In the genomic region with DNA sequence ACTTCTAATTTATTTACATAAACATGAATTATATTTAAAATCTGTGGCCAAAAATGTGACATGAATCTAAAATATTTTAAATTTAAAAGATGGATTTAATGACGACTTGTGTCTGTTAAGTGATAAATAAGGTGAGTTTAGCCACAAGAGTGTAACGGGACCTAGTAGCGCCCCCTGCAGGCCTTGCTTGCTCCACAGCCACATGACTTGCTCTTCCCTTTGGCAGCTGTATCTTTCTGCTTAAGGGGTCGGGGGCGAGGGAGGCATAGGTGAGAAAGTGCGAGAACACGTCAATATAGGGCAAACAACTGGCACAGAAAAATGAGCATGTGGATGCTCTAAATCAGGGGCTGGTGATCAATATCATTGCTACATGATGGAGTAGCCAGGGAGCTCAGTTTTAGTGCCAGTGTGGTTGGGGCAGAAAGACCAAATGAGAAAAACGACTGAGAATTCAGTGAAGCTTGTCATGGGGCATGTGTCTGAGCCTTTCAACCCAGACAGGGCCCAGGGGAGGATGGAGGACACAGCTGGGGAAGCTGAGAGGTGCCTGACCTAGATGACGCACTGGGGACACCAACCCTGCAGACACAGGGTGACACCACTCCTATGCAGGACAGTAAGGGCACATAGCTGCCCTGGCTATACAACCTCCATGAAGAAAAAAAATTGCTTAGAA, we compare ENCODE assay signal across 8 cellular contexts. TPM values are rescaled to one million over a fixed set of nuclear protein-coding genes. Genes with fewer than 3 reads are reported as not detected.
A peak's percentile ranks its signal among the peaks of the same experiment; 100 is the strongest.
DNase-seq lines count a peak whose midpoint lies in the region; ATAC-seq and TF ChIP-seq lines count a peak whose summit lies in the region.

No MANE protein-coding gene starts in this region.

- H3K4me3 Mint-ChIP-seq in naive thymus-derived CD4-positive, alpha-beta T cell, result no peak overlapping the region

- peak; percentile 89 for TF ChIP-seq CTCF in LNCAP (IDR thresholded peaks at IDR 0.05)

- no peaks in the 10 kb centered on the region for H3K9me3 ChIP-seq in effector memory CD4-positive, alpha-beta T cell (ENCODE audit: control insufficient read depth, low read length)
- no peaks in the 10 kb centered on the region for H3K9me3 ChIP-seq in naive thymus-derived CD4-positive, alpha-beta T cell (ENCODE audit: control insufficient read depth in 2 of 3, low read length in 3 of 3)

- no peaks in the 10 kb centered on the region for H3K9me3 Mint-ChIP-seq in naive thymus-derived CD4-positive, alpha-beta T cell

- ATAC-seq in naive thymus-derived CD4-positive, alpha-beta T cell, result peak; percentile 82
- no peak for ATAC-seq in GM19328 (IDR thresholded peaks at IDR 0.05; ENCODE audit: unreplicated experiment)

- no peaks in the 10 kb centered on the region for H3K4me1 ChIP-seq in effector memory CD4-positive, alpha-beta T cell (ENCODE audit: control insufficient read depth, insufficient read depth, low read length, poor library complexity, severe bottlenecking)
- no peaks in the 10 kb centered on the region for H3K4me1 ChIP-seq in naive thymus-derived CD4-positive, alpha-beta T cell (ENCODE audit: control insufficient read depth in 2 of 2, insufficient read depth in 2 of 2, low read length in 2 of 2)

- no peak overlapping the region for H3K27ac ChIP-seq in effector memory CD4-positive, alpha-beta T cell (ENCODE audit: insufficient read depth, low read length, poor library complexity, severe bottlenecking)
- H3K27ac ChIP-seq in naive thymus-derived CD4-positive, alpha-beta T cell (ENCODE audit: low read depth, low read length), result no peak overlapping the region

- H3K36me3 Mint-ChIP-seq in naive thymus-derived CD4-positive, alpha-beta T cell, result peaks cover 0 to 37% (median 12%) of the 10 kb centered on the region in 5 donors

- H3K4me1 Mint-ChIP-seq in naive thymus-derived CD4-positive, alpha-beta T cell, result peaks cover 0 to 2% (median 0%) of the 10 kb centered on the region in 7 donors

- peak overlapping the region in 3 of 9 donors; percentile 25 to 67 (median 40) for H3K27ac Mint-ChIP-seq in naive thymus-derived CD4-positive, alpha-beta T cell

- POLR2A ChIA-PET in naive thymus-derived CD4-positive, alpha-beta T cell (lab: Charles Lee), result no interaction called here

- CTCF ChIA-PET in naive thymus-derived CD4-positive, alpha-beta T cell (lab: Charles Lee), result interaction anchor here (0.6 to 4.4 kb wide), 5 partner anchors 9 to 351 kb away, joined by 3 to 40 read pairs (median 4); no protein-coding TSS in a partner anchor

- H3K4me3 ChIP-seq in effector memory CD4-positive, alpha-beta T cell (ENCODE audit: insufficient read depth, low read depth, low read length, poor library complexity, severe bottlenecking), result no peak overlapping the region
- no peak overlapping the region for H3K4me3 ChIP-seq in naive thymus-derived CD4-positive, alpha-beta T cell (ENCODE audit: low read length)

- intact Hi-C loops in naive thymus-derived CD4-positive, alpha-beta T cell (cut with micrococcal nuclease), result loop anchor here (1.0 kb wide), 3 partner anchors 25 to 40 kb away; no protein-coding TSS in a partner anchor

- no peaks in the 10 kb centered on the region for H3K27me3 ChIP-seq in effector memory CD4-positive, alpha-beta T cell (replicated peaks; ENCODE audit: control insufficient read depth, insufficient read depth, low read length, poor library complexity, severe bottlenecking)
- H3K27me3 ChIP-seq in naive thymus-derived CD4-positive, alpha-beta T cell (ENCODE audit: control insufficient read depth in 2 of 2, insufficient read depth in 2 of 2, low read length in 2 of 2), result no peaks in the 10 kb centered on the region

- DNase-seq in GM04504 (ENCODE audit: low read depth), result peak; percentile 6
- DNase-seq in activated CD4-positive, alpha-beta T cell treated with anti-CD3 and anti-CD28 coated beads for 4 hours, result peak; percentile 68 to 72
- DNase-seq in effector memory CD4-positive, alpha-beta T cell, result peak; percentile 35 to 57 (median 43)
- peak; percentile 41 to 63 (median 57) for DNase-seq in naive thymus-derived CD4-positive, alpha-beta T cell
- peak; percentile 35 for DNase-seq in superior temporal gyrus (ENCODE audit: extremely low spot score)
- no peak for DNase-seq in T1000 (lab: John Stamatoyannopoulos, UW)

- no peaks in the 10 kb centered on the region for H3K27me3 Mint-ChIP-seq in naive thymus-derived CD4-positive, alpha-beta T cell

- H3K36me3 ChIP-seq in effector memory CD4-positive, alpha-beta T cell (ENCODE audit: control insufficient read depth, insufficient read depth, low read length), result peaks cover 21% of the 10 kb centered on the region
- H3K36me3 ChIP-seq in naive thymus-derived CD4-positive, alpha-beta T cell (ENCODE audit: control insufficient read depth in 2 of 3, insufficient read depth in 3 of 3, low read length in 3 of 3), result peaks cover 5 to 40% (median 6%) of the 10 kb centered on the region in 3 experiments

RNA-seq across cellular contexts. Expression of a gene that starts 49.8 kb away (rescaled TPM):
- 10 to 100 TPM in 3 of 5 experiments, 1 to 10 TPM in 2; 9.1 to 29.7 (median 13.0) TPM for total RNA-seq in naive thymus-derived CD4-positive, alpha-beta T cell
- 1 to 10 TPM; 1.1 to 3.3 TPM for polyA plus RNA-seq in naive thymus-derived CD4-positive, alpha-beta T cell
